15 cellular contexts compared by ENCODE assay signal in genomic region chr5:6734781-6735180, GRCh38. TPM values are rescaled to one million over a fixed set of nuclear protein-coding genes. Genes with fewer than 3 reads are reported as not detected.
DNase-seq lines count a peak whose midpoint lies in the region; ATAC-seq and TF ChIP-seq lines count a peak whose summit lies in the region.
"Had no signal": no experiment of that assay in that cellular context is flagged by ENCODE, and none has a peak within 500 bp of the region (broad histone marks: within the 10 kb centered on the region; RNA-seq: fewer than 3 reads in every experiment).

No MANE protein-coding gene starts in this region.

- peak overlapping the region; percentile 30 for H2BK120ac ChIP-seq in IMR-90 (ENCODE audit: low read depth, low read length)

- H3K9ac ChIP-seq in BLaER1 = no peak overlapping the region
- H3K9ac ChIP-seq in IMR-90 (ENCODE audit: low read depth, low read length) = no peak overlapping the region

- H2BK15ac ChIP-seq in IMR-90 (ENCODE audit: low read depth, low read length) = peak overlapping the region; percentile 48; the same call in 1 of the 3 replicates

- no peak overlapping the region for H2AFZ ChIP-seq in IMR-90 (replicated peaks; ENCODE audit: low read length, poor library complexity)

- peak overlapping the region; percentile 78 for H3K23ac ChIP-seq in IMR-90 (ENCODE audit: low read depth, low read length)

- H3K79me1 ChIP-seq in IMR-90 (ENCODE audit: low read depth in 1 of 2, low read length in 2 of 2) = peaks cover 39 to 64% of the 10 kb centered on the region in 2 experiments

- H4K5ac ChIP-seq in IMR-90 (ENCODE audit: low read depth, low read length) = peak overlapping the region; percentile 10; the same call in 1 of the 2 replicates

- H3K27ac ChIP-seq in BLaER1 (no peak overlapping the region), IMR-90 (ENCODE audit: insufficient read depth, low read length) (peak overlapping the region; percentile 9; the same call in 1 of the 2 replicates)

- H2BK5ac ChIP-seq in IMR-90 (ENCODE audit: low read depth, low read length, poor library complexity, severe bottlenecking) = peak overlapping the region; percentile 37

- DNase-seq in GM10248 (ENCODE audit: extremely low spot score) = peak; percentile 61
- no peak for DNase-seq in IMR-90
- DNase-seq in left lobe of liver (ENCODE audit: low spot score) = peak; percentile 19
- no peak for DNase-seq in NCI-H69 (lab: John Stamatoyannopoulos, UW)
- DNase-seq in NCI-H524 (lab: John Stamatoyannopoulos, UW) = no peak
- no peak for DNase-seq in NCI-H1092 treated with DMSO at 0.1 percent for 48 hours (lab: John Stamatoyannopoulos, UW)
- DNase-seq: activated effector memory CD4-positive, alpha-beta T cell treated with anti-CD3 and anti-CD28 coated beads, Interleukin-2, amount 50 U/mL, for 16 hours; immature natural killer cell; MG63; NCI-H2107; stimulated activated CD4-positive, alpha-beta T cell treated with anti-CD3 and anti-CD28 coated beads, Interleukin-4, amount 100 ng/mL, for 24 hours; stimulated activated naive CD4-positive, alpha-beta T cell had no signal

- peak overlapping the region; percentile 37; the same call in 1 of the 2 replicates for H3K18ac ChIP-seq in IMR-90 (ENCODE audit: low read depth, low read length)

- H3K4me1 ChIP-seq in BLaER1 = peaks cover 65% of the 10 kb centered on the region
- H3K4me1 ChIP-seq in IMR-90 (ENCODE audit: control insufficient read depth, insufficient read depth, low read length) = peaks cover 32% of the 10 kb centered on the region

- in situ Hi-C loops in IMR-90 (cut with MboI; ENCODE audit: low sequenced_read_pairs) = loop anchor here (25.0 kb wide), 1 partner anchor 1247 kb away; no protein-coding TSS in a partner anchor

- H4K20me1 ChIP-seq in BLaER1 = peaks cover 100% of the 10 kb centered on the region
- H4K20me1 ChIP-seq in IMR-90 (ENCODE audit: insufficient read depth, low read length) = peaks cover 31% of the 10 kb centered on the region

- H3K27me3 ChIP-seq in BLaER1 (no peaks in the 10 kb centered on the region), IMR-90 (ENCODE audit: control insufficient read depth, insufficient read depth, low read length) (no peaks in the 10 kb centered on the region)
- H3K27me3 ChIP-seq: MG63 had no signal

- no peak overlapping the region for H2AK9ac ChIP-seq in IMR-90 (replicated peaks; ENCODE audit: low read depth, low read length, poor library complexity)

- no TSS peak for BruUV-seq in IMR-90 (replicated peaks; lab: Mats Ljungman, UMichigan)

- H3K4me3 ChIP-seq in BLaER1 (no peak overlapping the region), IMR-90 (ENCODE audit: insufficient read depth, low read depth, low read length) (no peak overlapping the region)
- H3K4me3 ChIP-seq: MG63 had no signal

- H3K36me3 ChIP-seq in BLaER1 (peaks cover 74% of the 10 kb centered on the region), IMR-90 (ENCODE audit: control insufficient read depth, insufficient read depth, low read length) (peaks cover 13% of the 10 kb centered on the region)

- H4K8ac ChIP-seq in IMR-90 (ENCODE audit: low read depth in 2 of 2, low read length in 2 of 2) = 0 out of 4 replicates have a peak overlapping the region, but pooled peaks of 1 of the 2 experiments have one; percentile 53

- H2AK5ac ChIP-seq in IMR-90 (ENCODE audit: low read depth, low read length) = peak overlapping the region; percentile 63; the same call in 1 of the 2 replicates

- no peak for TF ChIP-seq POLR2A in IMR-90 (IDR thresholded peaks at IDR 0.05; ENCODE audit: low read depth, low read length)

- POLR2A ChIA-PET in GM10248 (lab: Yijun Ruan, JAX) (no interaction called here), IMR-90 (lab: Charles Lee; ENCODE audit: unreplicated experiment) (no interaction called here)

- 0 out of 2 replicates have a peak overlapping the region, but pooled peaks have one; percentile 51 for H2BK20ac ChIP-seq in IMR-90 (ENCODE audit: low read depth, low read length)

- H3K4me2 ChIP-seq in BLaER1 = peak overlapping the region; percentile 13; the same call in 1 of the 2 replicates
- peak overlapping the region; percentile 8; the same call in 1 of the 2 replicates for H3K4me2 ChIP-seq in IMR-90 (ENCODE audit: low read depth, low read length)

- dilution Hi-C loops in IMR-90 (cut with HindIII; ENCODE audit: low sequenced_read_pairs, unreplicated experiment) = no loop called here

- peaks cover 25% of the 10 kb centered on the region for H3K9me1 ChIP-seq in IMR-90 (ENCODE audit: insufficient read depth, low read length)

- H3K9me3 ChIP-seq in BLaER1 = no peaks in the 10 kb centered on the region
- no peaks in the 10 kb centered on the region for H3K9me3 ChIP-seq in IMR-90 (ENCODE audit: control insufficient read depth, insufficient read depth, low read length)
- H3K9me3 ChIP-seq: MG63 had no signal

- no peak for TF ChIP-seq CTCF in GM10248 (IDR thresholded peaks at IDR 0.05; ENCODE audit: control extremely low read depth, extremely low read depth, low read depth, missing control alignments)
- no peak for TF ChIP-seq CTCF in IMR-90 (conservative IDR thresholded peaks at IDR 0.05; ENCODE audit: low read depth, low read length)

- H3K56ac ChIP-seq in IMR-90 (ENCODE audit: extremely low read depth, insufficient read depth, low read length) = no peak overlapping the region

- CTCF ChIA-PET in GM10248 (lab: Yijun Ruan, JAX) = interaction anchor here (0.7 to 3.5 kb wide), 2 partner anchors 10 to 93 kb away, joined by 3 to 29 read pairs; no protein-coding TSS in a partner anchor
- CTCF ChIA-PET in IMR-90 (lab: Yijun Ruan, JAX) = no interaction called here

- 100% methylated on average over 2 of the region's 5 CpGs; no CpG with 5 or more reads in 1 of the 2 experiments for WGBS in IMR-90 (ENCODE audit: extremely low coverage in 2 of 2, insufficient read length in 1 of 2), 2 experiments

- no peak overlapping the region; the same call in 1 of the 2 replicates for H4K91ac ChIP-seq in IMR-90 (ENCODE audit: insufficient read depth, low read depth, low read length)

- intact Hi-C loops in IMR-90 (cut with micrococcal nuclease) = loop anchor here (5.0 kb wide), 1 partner anchor 102 kb away; the partner anchor contains the start of genes NSUN2 and SRD5A1

- no peak for TF ChIP-seq RAD21 in IMR-90 (IDR thresholded peaks at IDR 0.05; ENCODE audit: low read length)

- H3K4ac ChIP-seq in IMR-90 (ENCODE audit: low read depth, low read length) = peak overlapping the region; percentile 58

- ATAC-seq in IMR-90 (ENCODE audit: low read depth) (no peak), left lobe of liver (no peak), GM21447 (IDR thresholded peaks at IDR 0.05; ENCODE audit: unreplicated experiment) (no peak)
- ATAC-seq: SK-N-SH treated with all-trans-retinoic acid at 6 μM for 48 hours had no signal

- no peak overlapping the region for H3K14ac ChIP-seq in IMR-90 (replicated peaks; ENCODE audit: low read depth, low read length)

TF ChIP-seq in IMR-90, 13 proteins besides CTCF, POLR2A, EP300 and RAD21:
- TF ChIP-seq ELK1 (IDR thresholded peaks at IDR 0.05; ENCODE audit: borderline replicate concordance, low read depth, low read length) = no peak
- TF ChIP-seq RFX5 (IDR thresholded peaks at IDR 0.05; ENCODE audit: low read depth, low read length) = no peak
- no peak for TF ChIP-seq BHLHE40 (IDR thresholded peaks at IDR 0.05; ENCODE audit: low read depth, low read length)
- TF ChIP-seq FOS (IDR thresholded peaks at IDR 0.05; ENCODE audit: low read depth, low read length) = no peak
- no peak for TF ChIP-seq MXI1 (IDR thresholded peaks at IDR 0.05; ENCODE audit: borderline replicate concordance, low read depth, low read length)
- TF ChIP-seq, protein P1, sequence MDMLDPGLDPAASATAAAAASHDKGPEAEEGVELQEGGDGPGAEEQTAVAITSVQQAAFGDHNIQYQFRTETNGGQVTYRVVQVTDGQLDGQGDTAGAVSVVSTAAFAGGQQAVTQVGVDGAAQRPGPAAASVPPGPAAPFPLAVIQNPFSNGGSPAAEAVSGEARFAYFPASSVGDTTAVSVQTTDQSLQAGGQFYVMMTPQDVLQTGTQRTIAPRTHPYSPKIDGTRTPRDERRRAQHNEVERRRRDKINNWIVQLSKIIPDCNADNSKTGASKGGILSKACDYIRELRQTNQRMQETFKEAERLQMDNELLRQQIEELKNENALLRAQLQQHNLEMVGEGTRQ (IDR thresholded peaks at IDR 0.05; ENCODE audit: low read depth, low read length) = no peak
- no peak for TF ChIP-seq NFE2L2 (IDR thresholded peaks at IDR 0.05; ENCODE audit: low read depth, low read length)
- TF ChIP-seq MAZ (IDR thresholded peaks at IDR 0.05; ENCODE audit: borderline replicate concordance, low read depth, low read length) = no peak
- no peak for TF ChIP-seq CHD1 (IDR thresholded peaks at IDR 0.05; ENCODE audit: low read depth, low read length)
- no peak for TF ChIP-seq MAFK (IDR thresholded peaks at IDR 0.05; ENCODE audit: low read depth, low read length)
- no peak for TF ChIP-seq SMC3 (IDR thresholded peaks at IDR 0.05; ENCODE audit: low read depth, low read length)
- TF ChIP-seq RCOR1 (IDR thresholded peaks at IDR 0.05; ENCODE audit: insufficient replicate concordance, low read length) = no peak
- TF ChIP-seq CEBPB (IDR thresholded peaks at IDR 0.05; ENCODE audit: low read depth, low read length) = no peak

RNA-seq across cellular contexts. Expression of gene TENT4A, which starts 21.5 kb away (rescaled TPM):
- 5.9 and 8.6 TPM in 2 replicates for total RNA-seq in IMR-90 (2012; rRNA removed)
- 17.2 and 19.8 TPM in 2 replicates for polyA plus RNA-seq in IMR-90 (2012; rRNA removed)
- 5.2 and 10.0 TPM in 2 replicates for polyA plus RNA-seq in IMR-90 (2012; cell fraction: cytosol; rRNA removed)
- polyA plus RNA-seq in IMR-90 (2012; cell fraction: nucleus; rRNA removed; ENCODE audit: low replicate concordance) = 74.3 and 80.4 TPM in 2 replicates
- 14.3 TPM for total RNA-seq in left lobe of liver

Comparison
In these comparisons a context has a peak if more than half of its experiments do, and no peak if none do; other contexts are left out.
1. DNase-seq: peak in GM10248 (single experiment) and left lobe of liver (single experiment); none in IMR-90 (single experiment), NCI-H69 (single experiment), NCI-H524 (0 of 2) and NCI-H1092 treated with DMSO at 0.1 percent for 48 hours (single experiment).